ENCODE assay signal across 12 cellular contexts in genomic region chr11:63534895-63535461, GRCh38. TPM values are rescaled to one million over a fixed set of nuclear protein-coding genes. Genes with fewer than 3 reads are reported as not detected.
A peak's percentile ranks its signal among the peaks of the same experiment; 100 is the strongest.
DNase-seq lines count a peak whose midpoint lies in the region; ATAC-seq and TF ChIP-seq lines count a peak whose summit lies in the region.
"Had no signal": no experiment of that assay in that cellular context is flagged by ENCODE, and none has a peak within 500 bp of the region (broad histone marks: within the 10 kb centered on the region; RNA-seq: fewer than 3 reads in every experiment).

No MANE protein-coding gene starts in this region.

- H3K4me1 ChIP-seq in naive thymus-derived CD4-positive, alpha-beta T cell (ENCODE audit: control insufficient read depth in 2 of 2, insufficient read depth in 2 of 2, low read length in 2 of 2), result peaks cover 78 to 80% of the 10 kb centered on the region in 2 donors
- H3K4me1 ChIP-seq in heart right ventricle, result peaks cover 8 to 73% (median 27%) of the 10 kb centered on the region in 9 donors

- WGBS in heart right ventricle, 2 donors, result 93 to 98% methylated on average over 5 of the region's 5 CpGs

- peaks cover 2% of the 10 kb centered on the region for H3K27me3 Mint-ChIP-seq in T-helper 2 cell treated with Interferon-gamma antibody and Interleukin-4, amounts not matched to agents 5 μg/mL and 100 μg/mL, for 36 hours (ENCODE audit: low read depth)
- no peaks in the 10 kb centered on the region for H3K27me3 Mint-ChIP-seq in naive thymus-derived CD4-positive, alpha-beta T cell

- H3K36me3 ChIP-seq in naive thymus-derived CD4-positive, alpha-beta T cell (ENCODE audit: control insufficient read depth in 2 of 3, insufficient read depth in 3 of 3, low read length in 3 of 3), result peaks cover 0 to 4% (median 0%) of the 10 kb centered on the region in 3 experiments
- H3K36me3 ChIP-seq in heart right ventricle, result peaks cover 0 to 9% (median 0%) of the 10 kb centered on the region in 9 donors

- peaks cover 62% of the 10 kb centered on the region for H3K4me1 Mint-ChIP-seq in T-helper 2 cell treated with Interferon-gamma antibody and Interleukin-4, amounts not matched to agents 5 μg/mL and 100 μg/mL, for 36 hours (ENCODE audit: low read depth)
- peaks cover 47 to 92% (median 87%) of the 10 kb centered on the region in 7 donors for H3K4me1 Mint-ChIP-seq in naive thymus-derived CD4-positive, alpha-beta T cell

- H3K4me3 ChIP-seq in naive thymus-derived CD4-positive, alpha-beta T cell (ENCODE audit: low read length), result peak overlapping the region; percentile 90
- no peak overlapping the region for H3K4me3 ChIP-seq in heart right ventricle
- H3K4me3 ChIP-seq in foreskin fibroblast (ENCODE audit: low read depth in 1 of 2, low read length in 2 of 2), result no peak overlapping the region

- no peaks in the 10 kb centered on the region for H3K9me3 Mint-ChIP-seq in T-helper 2 cell treated with Interferon-gamma antibody and Interleukin-4, amounts not matched to agents 5 μg/mL and 100 μg/mL, for 36 hours
- H3K9me3 Mint-ChIP-seq in naive thymus-derived CD4-positive, alpha-beta T cell, result no peaks in the 10 kb centered on the region

- CTCF ChIA-PET in naive thymus-derived CD4-positive, alpha-beta T cell (lab: Charles Lee), result interaction anchor here (0.6 kb wide), 1 partner anchor 80 kb away, joined by 3 read pairs; the partner anchor contains the start of gene PLAAT3

- H3K36me3 Mint-ChIP-seq in T-helper 2 cell treated with Interferon-gamma antibody and Interleukin-4, amounts not matched to agents 5 μg/mL and 100 μg/mL, for 36 hours (ENCODE audit: low read depth), result peaks cover 8% of the 10 kb centered on the region
- peaks cover 0 to 12% (median 0%) of the 10 kb centered on the region in 5 donors for H3K36me3 Mint-ChIP-seq in naive thymus-derived CD4-positive, alpha-beta T cell

- TF ChIP-seq CTCF in heart right ventricle (IDR thresholded peaks at IDR 0.05) (no peak), foreskin fibroblast (IDR thresholded peaks at IDR 0.05; ENCODE audit: low read depth, low read length) (no peak)

- peak; percentile 47 for DNase-seq in T-helper 2 cell treated with Interferon-gamma antibody and Interleukin-4, amounts not matched to agents 5 μg/mL and 100 μg/mL, for 36 hours (ENCODE audit: low spot score)
- DNase-seq in naive thymus-derived CD4-positive, alpha-beta T cell, result no peak
- no peak for DNase-seq in heart right ventricle
- DNase-seq in foreskin fibroblast, result no peak

- no peaks in the 10 kb centered on the region for H3K9me3 ChIP-seq in naive thymus-derived CD4-positive, alpha-beta T cell (ENCODE audit: control insufficient read depth in 2 of 3, low read length in 3 of 3)
- H3K9me3 ChIP-seq in heart right ventricle, result no peaks in the 10 kb centered on the region

- peak overlapping the region; percentile 96 for H3K4me3 Mint-ChIP-seq in T-helper 2 cell treated with Interferon-gamma antibody and Interleukin-4, amounts not matched to agents 5 μg/mL and 100 μg/mL, for 36 hours
- peak overlapping the region; percentile 43 to 99 (median 94) for H3K4me3 Mint-ChIP-seq in naive thymus-derived CD4-positive, alpha-beta T cell

- H3K27ac Mint-ChIP-seq in T-helper 2 cell treated with Interferon-gamma antibody and Interleukin-4, amounts not matched to agents 5 μg/mL and 100 μg/mL, for 36 hours, result peak overlapping the region; percentile 84
- peak overlapping the region; percentile 91 to 97 (median 96) for H3K27ac Mint-ChIP-seq in naive thymus-derived CD4-positive, alpha-beta T cell

- H3K27me3 ChIP-seq in naive thymus-derived CD4-positive, alpha-beta T cell (ENCODE audit: control insufficient read depth in 2 of 2, insufficient read depth in 2 of 2, low read length in 2 of 2), result no peaks in the 10 kb centered on the region
- no peaks in the 10 kb centered on the region for H3K27me3 ChIP-seq in heart right ventricle

- intact Hi-C loops in naive thymus-derived CD4-positive, alpha-beta T cell (cut with micrococcal nuclease), result loop anchor here (5.0 kb wide), 2 partner anchors 77 to 147 kb away; partner anchors contain the start of genes RTN3 (in 2 of the 2) and PLAAT3 (in 1 of the 2)
- intact Hi-C loops in heart right ventricle (cut with DNase I), result loop anchor here in 1 of 10 donors (5.0 to 10.0 kb wide), 2 partner anchors 42 to 80 kb away; partner anchors contain the start of gene PLAAT3

- peak overlapping the region; percentile 82 for H3K27ac ChIP-seq in naive thymus-derived CD4-positive, alpha-beta T cell (ENCODE audit: low read depth, low read length)
- peak overlapping the region in 1 of 10 donors; percentile 94 for H3K27ac ChIP-seq in heart right ventricle
- H3K27ac ChIP-seq: VCaP had no signal

- POLR2A ChIA-PET in naive thymus-derived CD4-positive, alpha-beta T cell (lab: Charles Lee), result interaction anchor here (0.7 to 10.4 kb wide), 6 partner anchors 8 to 39 kb away, joined by 3 to 172 read pairs (median 4); no protein-coding TSS in a partner anchor

- ATAC-seq in GM18907 (IDR thresholded peaks at IDR 0.05; ENCODE audit: unreplicated experiment) (peak; percentile 39), HG02870 (IDR thresholded peaks at IDR 0.05; ENCODE audit: unreplicated experiment) (peak; percentile 58), heart right ventricle (no peak), GM21528 (IDR thresholded peaks at IDR 0.05; ENCODE audit: low FRiP score, unreplicated experiment) (no peak)
- ATAC-seq in naive thymus-derived CD4-positive, alpha-beta T cell, result peak; percentile 5
- ATAC-seq: esophagus mucosa, Panc1 had no signal

RNA-seq across cellular contexts. Expression of gene PLAAT4, which starts 1.6 kb away (rescaled TPM):
- 100 to 1,000 TPM in 4 of 5 experiments, 10 to 100 TPM in 1; 96.2 to 170 (median 122) TPM for total RNA-seq in naive thymus-derived CD4-positive, alpha-beta T cell
- polyA plus RNA-seq in naive thymus-derived CD4-positive, alpha-beta T cell, result 100 to 1,000 TPM; 430 to 468 TPM
- total RNA-seq in heart right ventricle, result 100 to 1,000 TPM in 1 of 10 donors, 10 to 100 TPM in 3, 1 to 10 TPM in 6; 3.3 to 565 (median 7.7) TPM
- polyA plus RNA-seq in heart right ventricle, result 10 to 100 TPM; 10.1 to 11.7 TPM

RNA-seq across cellular contexts. Expression of gene PLAAT2, which starts 28.2 kb away (rescaled TPM):
- under 1 TPM in 1 of 5 experiments, not detected in 4; 0.51 TPM for total RNA-seq in naive thymus-derived CD4-positive, alpha-beta T cell
- polyA plus RNA-seq in naive thymus-derived CD4-positive, alpha-beta T cell, result not detected
- 1 to 10 TPM in 1 of 10 donors, under 1 TPM in 1, not detected in 8; 0.35 to 3.7 TPM for total RNA-seq in heart right ventricle
- polyA plus RNA-seq in heart right ventricle, result not detected
- total RNA-seq: renal cortical epithelial cell had no signal

RNA-seq across cellular contexts. Expression of gene LGALS12, which starts 29.1 kb away (rescaled TPM):
- 1 to 10 TPM in 1 of 5 experiments, not detected in 4; 1.3 TPM for total RNA-seq in naive thymus-derived CD4-positive, alpha-beta T cell
- polyA plus RNA-seq in naive thymus-derived CD4-positive, alpha-beta T cell, result not detected
- 1 to 10 TPM in 3 of 10 donors, under 1 TPM in 4, not detected in 3; 0.61 to 6.9 (median 0.90) TPM for total RNA-seq in heart right ventricle
- polyA plus RNA-seq in heart right ventricle, result 1 to 10 TPM; 3.1 to 5.3 TPM
- total RNA-seq: astrocyte, esophagus mucosa, renal cortical epithelial cell had no signal

RNA-seq across cellular contexts. Expression of gene PLAAT5, which starts 44.0 kb away (rescaled TPM):
- total RNA-seq in naive thymus-derived CD4-positive, alpha-beta T cell, result 1 to 10 TPM in 1 of 5 experiments, not detected in 4; 1.1 TPM
- polyA plus RNA-seq in naive thymus-derived CD4-positive, alpha-beta T cell, result not detected
- total RNA-seq in heart right ventricle, result 1 to 10 TPM in 8 of 10 donors, under 1 TPM in 2; 0.69 to 7.2 (median 1.8) TPM
- 1 to 10 TPM in 1 of 2 donors, under 1 TPM in 1; 0.64 to 1.5 TPM for polyA plus RNA-seq in heart right ventricle

Comparison
In these comparisons a context has a peak if more than half of its experiments do, and no peak if none do; other contexts are left out.
1. ATAC-seq: peak in GM18907 (single experiment), HG02870 (single experiment) and naive thymus-derived CD4-positive, alpha-beta T cell (single experiment); none in heart right ventricle (0 of 8) and GM21528 (single experiment).